16 cellular contexts compared by ENCODE assay signal in genomic region chr14:56461876-56462275, GRCh38.
DNase-seq lines count a peak whose midpoint lies in the region; ATAC-seq lines count a peak whose summit lies in the region.
"Had no signal": no experiment of that assay in that cellular context is flagged by ENCODE, and none has a peak within 500 bp of the region (broad histone marks: within the 10 kb centered on the region; RNA-seq: fewer than 3 reads in every experiment).

No MANE protein-coding gene starts in this region.

- no peak overlapping the region for H3K27ac Mint-ChIP-seq in activated CD4-positive, alpha-beta memory T cell treated with anti-CD3 and anti-CD28 coated beads for 36 hours
- H3K27ac Mint-ChIP-seq: B cell; CD8-positive, alpha-beta T cell had no signal

- peak; percentile 45 for DNase-seq in DMS 273 (lab: John Stamatoyannopoulos, UW; ENCODE audit: unreplicated experiment)
- DNase-seq in DMS 273 treated with DMSO at 0.1 percent for 48 hours (lab: John Stamatoyannopoulos, UW): no peak
- DNase-seq in foreskin melanocyte: peak; percentile 55
- DNase-seq in pons (ENCODE audit: low spot score): peak; percentile 21
- no peak for DNase-seq in NCI-H2227 treated with DMSO at 0.1 percent for 48 hours (lab: John Stamatoyannopoulos, UW)
- DNase-seq in activated CD4-positive, alpha-beta memory T cell treated with anti-CD3 and anti-CD28 coated beads for 36 hours: no peak
- DNase-seq: CD4-positive, CD25-positive, alpha-beta regulatory T cell; CD8-positive, alpha-beta T cell; DMS153; DND-41; GM23248; H7; HCEC 1CT had no signal

- intact Hi-C loops in activated CD4-positive, alpha-beta memory T cell treated with anti-CD3 and anti-CD28 coated beads for 36 hours (cut with micrococcal nuclease): no loop called here

- H3K27me3 Mint-ChIP-seq in activated CD4-positive, alpha-beta memory T cell treated with anti-CD3 and anti-CD28 coated beads for 36 hours: peaks cover 22% of the 10 kb centered on the region

- H3K36me3 Mint-ChIP-seq in activated CD4-positive, alpha-beta memory T cell treated with anti-CD3 and anti-CD28 coated beads for 36 hours: no peaks in the 10 kb centered on the region
- H3K36me3 Mint-ChIP-seq: CD4-positive, CD25-positive, alpha-beta regulatory T cell; CD8-positive, alpha-beta T cell had no signal

- CTCF ChIA-PET in activated CD4-positive, alpha-beta memory T cell treated with anti-CD3 and anti-CD28 coated beads for 36 hours (lab: Charles Lee): interaction anchor here (1.0 to 2.3 kb wide), 2 partner anchors 13 to 28 kb away, joined by 3 to 14 read pairs; no protein-coding TSS in a partner anchor

- no peaks in the 10 kb centered on the region for H3K9me3 Mint-ChIP-seq in activated CD4-positive, alpha-beta memory T cell treated with anti-CD3 and anti-CD28 coated beads for 36 hours
- H3K9me3 Mint-ChIP-seq: CD8-positive, alpha-beta T cell had no signal

- POLR2A ChIA-PET in activated CD4-positive, alpha-beta memory T cell treated with anti-CD3 and anti-CD28 coated beads for 36 hours (lab: Charles Lee): no interaction called here

- ATAC-seq in GM18868 (IDR thresholded peaks at IDR 0.05; ENCODE audit: unreplicated experiment) (no peak), HG02678 (IDR thresholded peaks at IDR 0.05; ENCODE audit: unreplicated experiment) (no peak)
- ATAC-seq: CD8-positive, alpha-beta T cell had no signal

- H3K4me3 Mint-ChIP-seq in activated CD4-positive, alpha-beta memory T cell treated with anti-CD3 and anti-CD28 coated beads for 36 hours: no peak overlapping the region
- H3K4me3 Mint-ChIP-seq: B cell; CD4-positive, CD25-positive, alpha-beta regulatory T cell; CD8-positive, alpha-beta T cell had no signal

- no peaks in the 10 kb centered on the region for H3K4me1 Mint-ChIP-seq in activated CD4-positive, alpha-beta memory T cell treated with anti-CD3 and anti-CD28 coated beads for 36 hours (ENCODE audit: low read depth)
- H3K4me1 Mint-ChIP-seq: B cell; CD4-positive, CD25-positive, alpha-beta regulatory T cell had no signal

Comparison
In these comparisons a context has a peak if more than half of its experiments do, and no peak if none do; other contexts are left out.
1. DNase-seq: peak in DMS 273 (single experiment), foreskin melanocyte (single experiment) and pons (single experiment); none in DMS 273 treated with DMSO at 0.1 percent for 48 hours (single experiment), NCI-H2227 treated with DMSO at 0.1 percent for 48 hours (single experiment) and activated CD4-positive, alpha-beta memory T cell treated with anti-CD3 and anti-CD28 coated beads for 36 hours (single experiment).